ENCODE assay signal across 7 cellular contexts in the genomic region with DNA sequence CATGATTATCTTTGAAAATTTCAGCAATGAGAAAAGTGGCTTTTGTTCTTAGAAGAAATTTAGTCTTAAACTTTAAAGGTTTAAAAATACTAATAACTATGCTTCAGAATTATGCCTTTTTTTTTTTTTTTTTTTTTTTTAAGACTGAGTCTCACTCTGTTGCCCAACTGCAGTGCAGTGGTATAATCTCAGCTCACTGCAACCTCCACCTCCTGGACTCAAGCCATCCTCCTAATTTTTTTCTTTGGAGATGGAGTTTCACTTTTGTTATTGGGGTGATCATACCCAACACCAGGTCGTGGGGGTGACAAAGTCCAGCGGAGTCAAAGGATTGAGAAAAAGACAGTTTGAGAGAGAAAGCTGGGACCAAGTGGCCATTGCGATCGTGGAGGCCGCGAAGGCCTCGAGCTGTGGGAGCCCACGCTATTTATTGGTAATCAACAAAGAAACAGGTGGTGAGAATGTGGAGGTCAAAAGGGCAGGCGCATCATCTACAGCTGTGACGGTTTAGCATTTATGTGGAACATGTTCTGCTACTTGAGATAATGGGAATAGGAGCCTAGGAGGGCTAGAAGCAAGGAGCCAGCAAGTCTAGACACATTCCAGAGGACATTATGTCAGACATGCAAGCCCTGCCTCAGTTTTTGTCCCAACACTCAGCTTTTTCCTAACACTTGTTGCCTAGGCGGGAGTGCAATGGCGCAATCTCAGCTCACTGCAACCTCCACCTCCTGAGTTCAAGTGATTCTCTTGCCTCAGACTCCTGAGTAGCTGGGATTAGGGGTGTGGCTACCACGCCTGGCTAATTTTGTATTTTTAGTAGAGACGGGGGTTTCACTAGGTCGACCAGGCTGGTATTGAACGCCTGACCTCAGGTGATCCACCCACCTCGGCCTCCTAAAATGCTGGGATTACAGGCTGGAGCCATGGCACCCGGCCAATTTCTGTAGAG.
DNase-seq lines count a peak whose midpoint lies in the region; TF ChIP-seq lines count a peak whose summit lies in the region.
"Not testable (repeated sequence)": the region's sequence is repeated elsewhere in the genome, so short reads cannot be mapped to it uniquely, and the experiment has no call there.

No MANE protein-coding gene starts in this region.

- peak overlapping the region; percentile 16 for H3K27ac Mint-ChIP-seq in mesothelial cell of epicardium

- H3K27ac ChIP-seq in SJCRH30, result peak overlapping the region; percentile 94
- H3K27ac ChIP-seq in brain microvascular endothelial cell, result peak overlapping the region; percentile 53

- not testable (repeated sequence) for TF ChIP-seq RAD21 in Ishikawa (IDR thresholded peaks at IDR 0.05; ENCODE audit: low read depth)

- H3K4me1 Mint-ChIP-seq in mesothelial cell of epicardium, result peaks cover 40% of the 10 kb centered on the region

- H3K9me3 ChIP-seq in SJCRH30 (replicated peaks), result not testable (repeated sequence)

- not testable (repeated sequence) for H3K36me3 Mint-ChIP-seq in mesothelial cell of epicardium

- not testable (repeated sequence) for H3K27me3 ChIP-seq in SJCRH30; brain microvascular endothelial cell (replicated peaks)

- H3K4me3 Mint-ChIP-seq in mesothelial cell of epicardium, result not testable (repeated sequence)

- DNase-seq in ELF-1 (ENCODE audit: low read depth, low spot score), result peak; percentile 24
- peak; percentile 67 to 87 for DNase-seq in SJCRH30
- DNase-seq in brain microvascular endothelial cell, result peak; percentile 85
- peak; percentile 47 for DNase-seq in epithelial cell of esophagus (ENCODE audit: low read depth)
- DNase-seq in islet precursor cell, result peak; percentile 71
- not testable (repeated sequence) for DNase-seq in mesothelial cell of epicardium (ENCODE audit: low spot score in 2 of 2, unreplicated experiment in 2 of 2)

- in situ Hi-C loops in brain microvascular endothelial cell (cut with HindIII; ENCODE audit: low pct_ligation_motif_present, low sequenced_read_pairs), result not testable (repeated sequence)

- 0 out of 2 replicates have a peak overlapping the region, but pooled peaks have one; percentile 6 for H3K4me3 ChIP-seq in SJCRH30
- H3K4me3 ChIP-seq in brain microvascular endothelial cell (ENCODE audit: low read depth, low read length); epithelial cell of esophagus (ENCODE audit: low read length): not testable (repeated sequence)

- not testable (repeated sequence) for TF ChIP-seq CTCF in brain microvascular endothelial cell (IDR thresholded peaks at IDR 0.05; ENCODE audit: low read depth, low read length, missing control alignments); epithelial cell of esophagus (IDR thresholded peaks at IDR 0.05; ENCODE audit: insufficient read depth, low read depth, low read length, missing control alignments); mesothelial cell of epicardium (IDR thresholded peaks at IDR 0.05; ENCODE audit: unreplicated experiment)

- H3K4me1 ChIP-seq in SJCRH30, result peaks cover 59% of the 10 kb centered on the region

- not testable (repeated sequence) for TF ChIP-seq EP300 in Ishikawa (IDR thresholded peaks at IDR 0.05; ENCODE audit: borderline replicate concordance)

- H3K36me3 ChIP-seq in SJCRH30; brain microvascular endothelial cell (replicated peaks): not testable (repeated sequence)

- not testable (repeated sequence) for H3K27me3 Mint-ChIP-seq in mesothelial cell of epicardium (ENCODE audit: low read depth)

- H3K9me3 Mint-ChIP-seq in mesothelial cell of epicardium, result not testable (repeated sequence)

TF ChIP-seq in Ishikawa, 13 proteins besides CTCF, POLR2A, EP300 and RAD21:
- TF ChIP-seq CEBPB (IDR thresholded peaks at IDR 0.05), result 0 out of 2 replicates have a peak, but pooled peaks have one; percentile 6
